1 cellular context compared by ENCODE assay signal in genomic region chr13:105847532-105848295, GRCh38.
TF ChIP-seq lines count a peak whose summit lies in the region.

No MANE protein-coding gene starts in this region.

TF ChIP-seq in SK-N-SH, 30 proteins besides CTCF, POLR2A, EP300 and RAD21 (continued from another document):
- TF ChIP-seq POLR2AphosphoS5 (IDR thresholded peaks at IDR 0.05; ENCODE audit: low read depth, low read length), result no peak
- TF ChIP-seq YY1 (IDR thresholded peaks at IDR 0.05; ENCODE audit: low read depth), result no peak
- TF ChIP-seq NFIC (IDR thresholded peaks at IDR 0.05; ENCODE audit: borderline replicate concordance), result no peak
- TF ChIP-seq RFX5 (IDR thresholded peaks at IDR 0.05; ENCODE audit: low read length), result no peak
- TF ChIP-seq USF2 (IDR thresholded peaks at IDR 0.05; ENCODE audit: borderline replicate concordance, low read depth, low read length), result no peak
- peak; percentile 12; the same call in 1 of the 2 replicates for TF ChIP-seq TEAD4 (IDR thresholded peaks at IDR 0.05; ENCODE audit: borderline replicate concordance, insufficient read depth)
- peak; percentile 77 for TF ChIP-seq GATA2 (CRISPR knock-in tag; IDR thresholded peaks at IDR 0.05)
- TF ChIP-seq SMC3 (IDR thresholded peaks at IDR 0.05; ENCODE audit: low read depth, low read length), result no peak
- TF ChIP-seq MAX (IDR thresholded peaks at IDR 0.05; ENCODE audit: low read depth), result no peak
- TF ChIP-seq REST (IDR thresholded peaks at IDR 0.05; ENCODE audit: low read depth, low read length), result no peak
- TF ChIP-seq MEF2A (IDR thresholded peaks at IDR 0.05; ENCODE audit: borderline replicate concordance, low read depth), result no peak
- no peak for TF ChIP-seq GABPA (IDR thresholded peaks at IDR 0.05; ENCODE audit: low read depth)
- no peak for TF ChIP-seq RXRA (IDR thresholded peaks at IDR 0.05; ENCODE audit: borderline replicate concordance, low read depth)
- no peak for TF ChIP-seq USF1 (IDR thresholded peaks at IDR 0.05; ENCODE audit: borderline replicate concordance, low read depth)
- no peak for TF ChIP-seq FOSL2 (IDR thresholded peaks at IDR 0.05; ENCODE audit: borderline replicate concordance, low read depth)
